8 cellular contexts compared by ENCODE assay signal in the genomic region with DNA sequence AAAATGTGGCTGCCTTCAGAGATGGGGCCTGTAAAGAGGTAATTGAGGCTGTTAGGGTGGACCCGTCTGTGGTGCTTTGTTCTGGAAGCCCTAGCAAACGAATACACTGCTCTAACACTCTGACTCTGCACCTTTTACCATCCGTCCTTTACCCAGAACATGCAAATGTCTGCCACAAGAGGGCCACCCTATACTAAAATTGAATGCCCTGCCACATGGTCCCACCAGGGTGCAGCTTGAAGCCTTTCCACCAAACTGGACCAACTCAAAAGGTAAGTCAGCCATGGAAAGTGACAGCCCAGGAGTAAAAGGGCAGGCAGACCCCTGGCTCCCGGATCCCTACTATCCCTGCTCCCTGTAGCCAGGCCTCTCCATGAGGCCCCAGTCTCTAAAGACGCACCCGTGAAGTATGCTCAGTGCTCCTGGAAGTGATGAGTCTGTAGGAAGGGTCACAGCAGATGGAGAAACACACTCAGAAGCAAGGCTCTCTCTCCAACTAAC. TPM values are rescaled to one million over a fixed set of nuclear protein-coding genes. Genes with fewer than 3 reads are reported as not detected.
DNase-seq lines count a peak whose midpoint lies in the region; ATAC-seq and TF ChIP-seq lines count a peak whose summit lies in the region.

No MANE protein-coding gene starts in this region.

- H3K4me3 ChIP-seq in Caco-2 (ENCODE audit: low read depth, low read length): no peak overlapping the region

- H3K9me3 Mint-ChIP-seq in Caco-2 (ENCODE audit: unreplicated experiment) (no peaks in the 10 kb centered on the region), endothelial cell (ENCODE audit: unreplicated experiment) (no peaks in the 10 kb centered on the region), naive B cell (no peaks in the 10 kb centered on the region)

- H3K4me1 ChIP-seq in Caco-2: peaks cover 7% of the 10 kb centered on the region; the same call in 1 of the 2 replicates

- no peaks in the 10 kb centered on the region for H3K36me3 Mint-ChIP-seq in Caco-2 (ENCODE audit: insufficient read depth, unreplicated experiment)
- no peaks in the 10 kb centered on the region for H3K36me3 Mint-ChIP-seq in endothelial cell (ENCODE audit: low read depth, unreplicated experiment)
- no peaks in the 10 kb centered on the region for H3K36me3 Mint-ChIP-seq in naive B cell

- no peaks in the 10 kb centered on the region for H3K27me3 ChIP-seq in Caco-2 (replicated peaks; ENCODE audit: control insufficient read depth, insufficient read depth, low read length)

- CTCF ChIA-PET in Caco-2 (lab: Charles Lee): interaction anchor here (0.6 to 1.8 kb wide), 15 partner anchors 8 to 421 kb away, joined by 3 to 9 read pairs (median 3); a partner anchor contains a TSS

- H3K4me1 Mint-ChIP-seq in Caco-2 (ENCODE audit: low read depth, unreplicated experiment): peaks cover 15% of the 10 kb centered on the region
- H3K4me1 Mint-ChIP-seq in endothelial cell (ENCODE audit: unreplicated experiment): peaks cover 8% of the 10 kb centered on the region
- peaks cover 0 to 4% (median 0%) of the 10 kb centered on the region in 3 donors for H3K4me1 Mint-ChIP-seq in naive B cell

- no peaks in the 10 kb centered on the region for H3K9me3 ChIP-seq in Caco-2

- peak; percentile 87 to 89 for DNase-seq in Caco-2
- peak; percentile 89 for DNase-seq in HT-29 (ENCODE audit: low spot score)
- peak; percentile 66 for DNase-seq in NOMO-1 treated with DMSO at 0.1 percent for 48 hours (lab: John Stamatoyannopoulos, UW; ENCODE audit: unreplicated experiment)
- peak in 2 of 3 experiments; percentile 19 to 22 for DNase-seq in activated CD8-positive, alpha-beta memory T cell treated with anti-CD3 and anti-CD28 coated beads for 48 hours (ENCODE audit: low read depth in 2 of 3, low spot score in 2 of 3)
- DNase-seq in endothelial cell (ENCODE audit: low spot score): peak; percentile 71
- peak; percentile 61 for DNase-seq in naive B cell
- peak; percentile 29 to 72 (median 42) for DNase-seq in stimulated activated naive CD4-positive, alpha-beta T cell (lab: John Stamatoyannopoulos, UW)

- TF ChIP-seq CTCF in Caco-2 (IDR thresholded peaks at IDR 0.05; ENCODE audit: insufficient read depth in 1 of 2, low read depth in 1 of 2, low read length in 1 of 2, severe bottlenecking in 1 of 2, unreplicated experiment in 1 of 2) (peak; percentile 97 to 98), endothelial cell (IDR thresholded peaks at IDR 0.05; ENCODE audit: unreplicated experiment) (peak; percentile 81)

- no peaks in the 10 kb centered on the region for H3K27me3 Mint-ChIP-seq in Caco-2 (ENCODE audit: insufficient read depth, unreplicated experiment)
- H3K27me3 Mint-ChIP-seq in endothelial cell (ENCODE audit: unreplicated experiment): no peaks in the 10 kb centered on the region
- H3K27me3 Mint-ChIP-seq in naive B cell: peaks cover 19 to 23% (median 22%) of the 10 kb centered on the region in 3 donors

- H3K36me3 ChIP-seq in Caco-2 (ENCODE audit: control insufficient read depth, insufficient read depth, low read length): no peaks in the 10 kb centered on the region

- peak overlapping the region; percentile 63 for H3K27ac Mint-ChIP-seq in Caco-2 (ENCODE audit: unreplicated experiment)
- H3K27ac Mint-ChIP-seq in endothelial cell (ENCODE audit: unreplicated experiment): no peak overlapping the region
- no peak overlapping the region for H3K27ac Mint-ChIP-seq in naive B cell

- H3K4me3 Mint-ChIP-seq in Caco-2 (ENCODE audit: unreplicated experiment): no peak overlapping the region
- no peak overlapping the region for H3K4me3 Mint-ChIP-seq in endothelial cell (ENCODE audit: unreplicated experiment)
- no peak overlapping the region for H3K4me3 Mint-ChIP-seq in naive B cell

- POLR2A ChIA-PET in Caco-2 (lab: Charles Lee): interaction anchor here (1.3 kb wide), 1 partner anchor 33 kb away, joined by 14 read pairs; a partner anchor contains a TSS

- ATAC-seq in GM19468 (IDR thresholded peaks at IDR 0.05; ENCODE audit: extremely low read depth, unreplicated experiment) (peak; percentile 87), naive B cell (ENCODE audit: low read depth in 2 of 2) (peak; percentile 91 to 97)

- intact Hi-C loops in Caco-2 (cut with micrococcal nuclease; ENCODE audit: unreplicated experiment): loop anchor here (1.0 to 10.0 kb wide), 9 partner anchors 32 to 460 kb away; no protein-coding TSS in a partner anchor

- BruUV-seq in Caco-2 (replicated peaks; lab: Mats Ljungman, UMichigan): no TSS peak

RNA-seq across cellular contexts. Expression of a gene that starts 5.8 kb away (rescaled TPM):
- total RNA-seq in Caco-2 (2022) (20.4 and 22.7 TPM in 2 replicates), endothelial cell (ENCODE audit: unreplicated experiment) (3.5 TPM)
- 0.81 and 1.4 TPM in 2 replicates for total RNA-seq in HT-29 (2014; rRNA removed; shearing (Covaris generic))
- polyA plus RNA-seq in naive B cell (ENCODE audit: low read depth in 6 of 6): under 1 TPM in 1 of 6 donors, not detected in 5; 0.16 TPM

RNA-seq across cellular contexts. Expression of a gene that starts 32.9 kb away (rescaled TPM):
- 313 and 318 TPM in 2 replicates for total RNA-seq in Caco-2 (2022)
- 91.7 and 98.4 TPM in 2 replicates for total RNA-seq in HT-29 (2014; rRNA removed; shearing (Covaris generic))
- 142 TPM for total RNA-seq in endothelial cell (ENCODE audit: unreplicated experiment)
- polyA plus RNA-seq in naive B cell (ENCODE audit: low read depth in 6 of 6): 10 to 100 TPM; 33.8 to 58.8 (median 39.3) TPM

Comparison
In these comparisons a context has a peak if more than half of its experiments do, and no peak if none do; other contexts are left out.
1. DNase-seq: peak in every context shown above with its lines; median percentile 89 in HT-29; 88 in Caco-2; 71 in endothelial cell; 66 in NOMO-1 treated with DMSO at 0.1 percent for 48 hours; 61 in naive B cell; 42 in stimulated activated naive CD4-positive, alpha-beta T cell; 20 in activated CD8-positive, alpha-beta memory T cell treated with anti-CD3 and anti-CD28 coated beads for 48 hours.